Comparison of ENCODE assay signal across 1 cellular context in the genomic region with DNA sequence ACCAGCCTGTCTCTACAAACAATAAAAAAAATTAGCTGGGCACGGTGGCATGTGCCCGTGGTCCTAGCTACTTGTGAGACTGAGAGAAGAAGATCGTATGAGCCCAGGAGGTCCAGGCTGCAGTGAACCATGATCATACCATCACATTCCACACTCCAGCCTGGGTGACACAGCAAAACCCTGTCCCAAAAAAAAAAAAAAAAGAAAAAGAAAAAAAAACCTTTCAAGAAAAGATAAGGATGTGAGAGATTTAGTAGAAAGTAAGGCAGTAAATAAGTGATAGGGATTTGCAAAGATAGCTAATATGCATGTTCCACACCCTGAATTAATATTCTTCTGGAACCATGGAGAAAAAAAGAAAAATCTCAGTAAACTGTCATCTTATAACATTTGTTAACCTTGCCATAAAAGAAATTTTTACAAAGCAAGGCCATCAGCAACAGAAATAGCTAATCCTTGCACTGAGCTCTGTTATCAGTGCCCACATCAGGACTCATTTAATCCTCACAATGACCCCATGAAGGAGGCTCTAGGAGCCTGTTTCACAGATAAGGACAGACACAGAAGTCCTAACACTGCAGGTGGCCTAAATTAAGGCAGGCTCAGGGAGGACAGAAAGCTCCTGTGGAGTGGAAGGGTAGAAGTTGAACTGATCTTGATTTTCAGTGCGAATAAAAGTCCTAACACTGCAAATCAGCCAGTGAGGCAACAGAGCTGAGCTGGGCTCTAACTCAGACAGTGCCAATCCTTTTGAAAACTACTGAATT.
A peak's percentile ranks its signal among the peaks of the same experiment; 100 is the strongest.
TF ChIP-seq lines count a peak whose summit lies in the region.

No MANE protein-coding gene starts in this region.

TF ChIP-seq in K562, 482 proteins besides CTCF, POLR2A, EP300 and RAD21 (continued from another document and continues in another):
- TF ChIP-seq, protein P1, sequence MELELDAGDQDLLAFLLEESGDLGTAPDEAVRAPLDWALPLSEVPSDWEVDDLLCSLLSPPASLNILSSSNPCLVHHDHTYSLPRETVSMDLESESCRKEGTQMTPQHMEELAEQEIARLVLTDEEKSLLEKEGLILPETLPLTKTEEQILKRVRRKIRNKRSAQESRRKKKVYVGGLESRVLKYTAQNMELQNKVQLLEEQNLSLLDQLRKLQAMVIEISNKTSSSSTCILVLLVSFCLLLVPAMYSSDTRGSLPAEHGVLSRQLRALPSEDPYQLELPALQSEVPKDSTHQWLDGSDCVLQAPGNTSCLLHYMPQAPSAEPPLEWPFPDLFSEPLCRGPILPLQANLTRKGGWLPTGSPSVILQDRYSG (tag; conservative IDR thresholded peaks at IDR 0.05; ENCODE audit: low read depth): 0 out of 2 replicates have a peak, but pooled peaks have one; percentile 69
- TF ChIP-seq NRF1 (conservative IDR thresholded peaks at IDR 0.05 in 1 of 2, IDR thresholded peaks at IDR 0.05 in 1 of 2) (peak; percentile 37 to 45; a peak in 2 of 4 replicates), ZNF124 (CRISPR knock-in tag; IDR thresholded peaks at IDR 0.05) (no peak), TSC22D4 (tag; IDR thresholded peaks at IDR 0.05) (no peak), ZNF318 (IDR thresholded peaks at IDR 0.05; ENCODE audit: borderline replicate concordance in 1 of 2, low read depth in 1 of 2) (no peak), GTF2A2 (tag; IDR thresholded peaks at IDR 0.05) (no peak), PBX2 (CRISPR knock-in tag; IDR thresholded peaks at IDR 0.05; ENCODE audit: low read depth) (no peak), PBX2 (tag; conservative IDR thresholded peaks at IDR 0.05; ENCODE audit: low read depth) (0 out of 2 replicates have a peak, but pooled peaks have one; percentile 27), ZNF583 (CRISPR knock-in tag; IDR thresholded peaks at IDR 0.05) (no peak), KLF6 (CRISPR knock-in tag; IDR thresholded peaks at IDR 0.05; ENCODE audit: borderline replicate concordance) (no peak), ZKSCAN1 (IDR thresholded peaks at IDR 0.05; ENCODE audit: low read depth, low read length) (peak; percentile 58; the same call in 1 of the 2 replicates), HNRNPH1 (optimal IDR thresholded peaks at IDR 0.05; ENCODE audit: low read depth, low read length) (no peak), ESRRB (CRISPR knock-in tag; IDR thresholded peaks at IDR 0.05; ENCODE audit: borderline replicate concordance) (no peak), MTA2 (IDR thresholded peaks at IDR 0.05; ENCODE audit: low read depth) (peak; percentile 78), ZNF644 (tag; IDR thresholded peaks at IDR 0.05; ENCODE audit: low read depth) (peak; percentile 80), PCBP1 (IDR thresholded peaks at IDR 0.05; ENCODE audit: low read depth, low read length, poor library complexity, severe bottlenecking) (no peak), ZBTB12 (CRISPR knock-in tag; IDR thresholded peaks at IDR 0.05) (no peak), NR2C1 (IDR thresholded peaks at IDR 0.05) (peak; percentile 29; the same call in 1 of the 2 replicates), NR2C1 (tag; IDR thresholded peaks at IDR 0.05) (peak; percentile 54; the same call in 1 of the 2 replicates), ZNF197 (CRISPR knock-in tag; IDR thresholded peaks at IDR 0.05; ENCODE audit: low read depth) (0 out of 2 replicates have a peak, but pooled peaks have one; percentile 74), TCF7L2 (IDR thresholded peaks at IDR 0.05; ENCODE audit: low read depth, low read length) (no peak), ZEB2 (IDR thresholded peaks at IDR 0.05) (peak; percentile 60), ZNF778 (CRISPR knock-in tag; IDR thresholded peaks at IDR 0.05) (no peak), NFATC3 (IDR thresholded peaks at IDR 0.05) (no peak), MNT (conservative IDR thresholded peaks at IDR 0.05) (peak in 1 of 2 experiments; percentile 49; a peak in 2 of 4 replicates), BCOR (IDR thresholded peaks at IDR 0.05) (peak; percentile 68; the same call in 1 of the 2 replicates), ZSCAN32 (CRISPR knock-in tag; IDR thresholded peaks at IDR 0.05) (no peak), DPF2 (IDR thresholded peaks at IDR 0.05) (peak; percentile 91), ZFX (CRISPR knock-in tag; IDR thresholded peaks at IDR 0.05) (peak; percentile 6; the same call in 1 of the 2 replicates), KDM1A (IDR thresholded peaks at IDR 0.05) (peak; percentile 98 to 99), C11orf30 (IDR thresholded peaks at IDR 0.05; ENCODE audit: low read depth) (peak; percentile 83)
- TF ChIP-seq, protein P2, sequence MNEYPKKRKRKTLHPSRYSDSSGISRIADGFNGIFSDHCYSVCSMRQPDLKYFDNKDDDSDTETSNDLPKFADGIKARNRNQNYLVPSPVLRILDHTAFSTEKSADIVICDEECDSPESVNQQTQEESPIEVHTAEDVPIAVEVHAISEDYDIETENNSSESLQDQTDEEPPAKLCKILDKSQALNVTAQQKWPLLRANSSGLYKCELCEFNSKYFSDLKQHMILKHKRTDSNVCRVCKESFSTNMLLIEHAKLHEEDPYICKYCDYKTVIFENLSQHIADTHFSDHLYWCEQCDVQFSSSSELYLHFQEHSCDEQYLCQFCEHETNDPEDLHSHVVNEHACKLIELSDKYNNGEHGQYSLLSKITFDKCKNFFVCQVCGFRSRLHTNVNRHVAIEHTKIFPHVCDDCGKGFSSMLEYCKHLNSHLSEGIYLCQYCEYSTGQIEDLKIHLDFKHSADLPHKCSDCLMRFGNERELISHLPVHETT (CRISPR knock-in tag; conservative IDR thresholded peaks at IDR 0.05 in 1 of 2, IDR thresholded peaks at IDR 0.05 in 1 of 2): peak in 1 of 2 experiments; percentile 55; a peak in 1 of 4 replicates
- TF ChIP-seq, protein P3, sequence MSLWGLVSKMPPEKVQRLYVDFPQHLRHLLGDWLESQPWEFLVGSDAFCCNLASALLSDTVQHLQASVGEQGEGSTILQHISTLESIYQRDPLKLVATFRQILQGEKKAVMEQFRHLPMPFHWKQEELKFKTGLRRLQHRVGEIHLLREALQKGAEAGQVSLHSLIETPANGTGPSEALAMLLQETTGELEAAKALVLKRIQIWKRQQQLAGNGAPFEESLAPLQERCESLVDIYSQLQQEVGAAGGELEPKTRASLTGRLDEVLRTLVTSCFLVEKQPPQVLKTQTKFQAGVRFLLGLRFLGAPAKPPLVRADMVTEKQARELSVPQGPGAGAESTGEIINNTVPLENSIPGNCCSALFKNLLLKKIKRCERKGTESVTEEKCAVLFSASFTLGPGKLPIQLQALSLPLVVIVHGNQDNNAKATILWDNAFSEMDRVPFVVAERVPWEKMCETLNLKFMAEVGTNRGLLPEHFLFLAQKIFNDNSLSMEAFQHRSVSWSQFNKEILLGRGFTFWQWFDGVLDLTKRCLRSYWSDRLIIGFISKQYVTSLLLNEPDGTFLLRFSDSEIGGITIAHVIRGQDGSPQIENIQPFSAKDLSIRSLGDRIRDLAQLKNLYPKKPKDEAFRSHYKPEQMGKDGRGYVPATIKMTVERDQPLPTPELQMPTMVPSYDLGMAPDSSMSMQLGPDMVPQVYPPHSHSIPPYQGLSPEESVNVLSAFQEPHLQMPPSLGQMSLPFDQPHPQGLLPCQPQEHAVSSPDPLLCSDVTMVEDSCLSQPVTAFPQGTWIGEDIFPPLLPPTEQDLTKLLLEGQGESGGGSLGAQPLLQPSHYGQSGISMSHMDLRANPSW (CRISPR knock-in tag; IDR thresholded peaks at IDR 0.05): no peak
- TF ChIP-seq, protein P4, sequence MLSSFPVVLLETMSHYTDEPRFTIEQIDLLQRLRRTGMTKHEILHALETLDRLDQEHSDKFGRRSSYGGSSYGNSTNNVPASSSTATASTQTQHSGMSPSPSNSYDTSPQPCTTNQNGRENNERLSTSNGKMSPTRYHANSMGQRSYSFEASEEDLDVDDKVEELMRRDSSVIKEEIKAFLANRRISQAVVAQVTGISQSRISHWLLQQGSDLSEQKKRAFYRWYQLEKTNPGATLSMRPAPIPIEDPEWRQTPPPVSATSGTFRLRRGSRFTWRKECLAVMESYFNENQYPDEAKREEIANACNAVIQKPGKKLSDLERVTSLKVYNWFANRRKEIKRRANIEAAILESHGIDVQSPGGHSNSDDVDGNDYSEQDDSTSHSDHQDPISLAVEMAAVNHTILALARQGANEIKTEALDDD (IDR thresholded peaks at IDR 0.05): peak; percentile 36; the same call in 1 of the 2 replicates
